Comparison of ENCODE assay signal across 1 cellular context in the genomic region with DNA sequence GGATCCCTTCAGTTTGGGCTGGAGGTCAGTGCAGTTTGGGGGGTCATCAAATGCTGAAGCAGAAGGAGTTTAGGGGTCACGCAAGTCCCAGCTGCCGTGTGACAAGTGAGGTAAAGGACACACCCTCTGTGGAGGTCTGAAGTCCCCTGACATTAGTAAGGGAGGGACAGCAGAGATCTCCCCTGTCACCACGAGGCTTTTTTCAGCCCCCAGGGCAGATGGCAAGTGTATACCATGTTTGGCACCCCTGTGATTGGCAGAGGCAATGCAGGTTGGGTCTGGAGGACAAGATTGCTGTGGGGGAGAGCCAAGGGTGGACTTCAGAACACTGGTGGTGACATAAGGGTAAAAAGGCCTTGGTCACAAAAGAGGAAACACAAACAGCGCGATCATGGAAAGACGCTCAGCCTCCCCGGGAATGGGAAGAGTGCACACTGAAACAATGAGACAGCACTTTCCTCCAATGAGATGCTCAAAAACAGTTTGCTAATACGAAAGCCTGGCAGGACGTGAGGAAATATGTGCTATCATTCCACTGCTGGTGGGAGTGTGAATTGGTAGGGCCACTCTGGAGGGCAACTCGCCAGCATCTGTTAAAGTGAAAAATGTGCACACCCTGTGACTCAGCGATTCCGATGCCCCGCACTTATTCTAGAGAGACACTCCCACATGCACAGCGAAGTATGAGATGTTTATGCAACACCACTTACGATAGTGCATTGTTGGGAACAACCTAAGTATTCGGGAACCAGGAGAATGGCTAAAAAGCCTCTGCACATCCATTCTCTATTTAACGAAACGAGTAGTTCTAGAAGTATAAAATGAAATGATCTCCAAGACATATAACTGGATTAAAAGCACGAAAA.
TF ChIP-seq lines count a peak whose summit lies in the region.

No MANE protein-coding gene starts in this region.

TF ChIP-seq in GM23338, 12 proteins besides CTCF, POLR2A, EP300 and RAD21:
- TF ChIP-seq STAT1 (IDR thresholded peaks at IDR 0.05; ENCODE audit: unreplicated experiment) (no peak), EZH2phosphoT487 (IDR thresholded peaks at IDR 0.05; ENCODE audit: unreplicated experiment) (no peak), ZNF114 (CRISPR knock-in tag; IDR thresholded peaks at IDR 0.05) (no peak), CREB1 (CRISPR knock-in tag; IDR thresholded peaks at IDR 0.05; ENCODE audit: low read depth) (no peak), POLR2AphosphoS5 (IDR thresholded peaks at IDR 0.05; ENCODE audit: low read depth) (no peak), JUNB (IDR thresholded peaks at IDR 0.05; ENCODE audit: unreplicated experiment) (no peak), EZH2 (IDR thresholded peaks at IDR 0.05; ENCODE audit: low read depth, unreplicated experiment) (no peak), ZNF331 (CRISPR knock-in tag; IDR thresholded peaks at IDR 0.05; ENCODE audit: low read depth) (no peak), NANOG (IDR thresholded peaks at IDR 0.05; ENCODE audit: borderline replicate concordance) (no peak)
- TF ChIP-seq, protein P1, sequence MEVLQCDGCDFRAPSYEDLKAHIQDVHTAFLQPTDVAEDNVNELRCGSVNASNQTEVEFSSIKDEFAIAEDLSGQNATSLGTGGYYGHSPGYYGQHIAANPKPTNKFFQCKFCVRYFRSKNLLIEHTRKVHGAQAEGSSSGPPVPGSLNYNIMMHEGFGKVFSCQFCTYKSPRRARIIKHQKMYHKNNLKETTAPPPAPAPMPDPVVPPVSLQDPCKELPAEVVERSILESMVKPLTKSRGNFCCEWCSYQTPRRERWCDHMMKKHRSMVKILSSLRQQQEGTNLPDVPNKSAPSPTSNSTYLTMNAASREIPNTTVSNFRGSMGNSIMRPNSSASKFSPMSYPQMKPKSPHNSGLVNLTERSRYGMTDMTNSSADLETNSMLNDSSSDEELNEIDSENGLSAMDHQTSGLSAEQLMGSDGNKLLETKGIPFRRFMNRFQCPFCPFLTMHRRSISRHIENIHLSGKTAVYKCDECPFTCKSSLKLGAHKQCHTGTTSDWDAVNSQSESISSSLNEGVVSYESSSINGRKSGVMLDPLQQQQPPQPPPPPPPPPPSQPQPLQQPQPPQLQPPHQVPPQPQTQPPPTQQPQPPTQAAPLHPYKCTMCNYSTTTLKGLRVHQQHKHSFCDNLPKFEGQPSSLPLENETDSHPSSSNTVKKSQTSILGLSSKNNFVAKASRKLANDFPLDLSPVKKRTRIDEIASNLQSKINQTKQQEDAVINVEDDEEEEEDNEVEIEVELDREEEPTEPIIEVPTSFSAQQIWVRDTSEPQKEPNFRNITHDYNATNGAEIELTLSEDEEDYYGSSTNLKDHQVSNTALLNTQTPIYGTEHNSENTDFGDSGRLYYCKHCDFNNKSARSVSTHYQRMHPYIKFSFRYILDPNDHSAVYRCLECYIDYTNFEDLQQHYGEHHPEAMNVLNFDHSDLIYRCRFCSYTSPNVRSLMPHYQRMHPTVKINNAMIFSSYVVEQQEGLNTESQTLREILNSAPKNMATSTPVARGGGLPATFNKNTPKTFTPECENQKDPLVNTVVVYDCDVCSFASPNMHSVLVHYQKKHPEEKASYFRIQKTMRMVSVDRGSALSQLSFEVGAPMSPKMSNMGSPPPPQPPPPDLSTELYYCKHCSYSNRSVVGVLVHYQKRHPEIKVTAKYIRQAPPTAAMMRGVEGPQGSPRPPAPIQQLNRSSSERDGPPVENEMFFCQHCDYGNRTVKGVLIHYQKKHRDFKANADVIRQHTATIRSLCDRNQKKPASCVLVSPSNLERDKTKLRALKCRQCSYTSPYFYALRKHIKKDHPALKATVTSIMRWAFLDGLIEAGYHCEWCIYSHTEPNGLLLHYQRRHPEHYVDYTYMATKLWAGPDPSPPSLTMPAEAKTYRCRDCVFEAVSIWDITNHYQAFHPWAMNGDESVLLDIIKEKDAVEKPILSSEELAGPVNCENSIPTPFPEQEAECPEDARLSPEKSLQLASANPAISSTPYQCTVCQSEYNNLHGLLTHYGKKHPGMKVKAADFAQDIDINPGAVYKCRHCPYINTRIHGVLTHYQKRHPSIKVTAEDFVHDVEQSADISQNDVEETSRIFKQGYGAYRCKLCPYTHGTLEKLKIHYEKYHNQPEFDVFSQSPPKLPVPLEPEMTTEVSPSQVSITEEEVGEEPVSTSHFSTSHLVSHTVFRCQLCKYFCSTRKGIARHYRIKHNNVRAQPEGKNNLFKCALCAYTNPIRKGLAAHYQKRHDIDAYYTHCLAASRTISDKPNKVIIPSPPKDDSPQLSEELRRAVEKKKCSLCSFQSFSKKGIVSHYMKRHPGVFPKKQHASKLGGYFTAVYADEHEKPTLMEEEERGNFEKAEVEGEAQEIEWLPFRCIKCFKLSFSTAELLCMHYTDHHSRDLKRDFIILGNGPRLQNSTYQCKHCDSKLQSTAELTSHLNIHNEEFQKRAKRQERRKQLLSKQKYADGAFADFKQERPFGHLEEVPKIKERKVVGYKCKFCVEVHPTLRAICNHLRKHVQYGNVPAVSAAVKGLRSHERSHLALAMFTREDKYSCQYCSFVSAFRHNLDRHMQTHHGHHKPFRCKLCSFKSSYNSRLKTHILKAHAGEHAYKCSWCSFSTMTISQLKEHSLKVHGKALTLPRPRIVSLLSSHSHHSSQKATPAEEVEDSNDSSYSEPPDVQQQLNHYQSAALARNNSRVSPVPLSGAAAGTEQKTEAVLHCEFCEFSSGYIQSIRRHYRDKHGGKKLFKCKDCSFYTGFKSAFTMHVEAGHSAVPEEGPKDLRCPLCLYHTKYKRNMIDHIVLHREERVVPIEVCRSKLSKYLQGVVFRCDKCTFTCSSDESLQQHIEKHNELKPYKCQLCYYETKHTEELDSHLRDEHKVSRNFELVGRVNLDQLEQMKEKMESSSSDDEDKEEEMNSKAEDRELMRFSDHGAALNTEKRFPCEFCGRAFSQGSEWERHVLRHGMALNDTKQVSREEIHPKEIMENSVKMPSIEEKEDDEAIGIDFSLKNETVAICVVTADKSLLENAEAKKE (CRISPR knock-in tag; IDR thresholded peaks at IDR 0.05): no peak
- TF ChIP-seq, protein P2, sequence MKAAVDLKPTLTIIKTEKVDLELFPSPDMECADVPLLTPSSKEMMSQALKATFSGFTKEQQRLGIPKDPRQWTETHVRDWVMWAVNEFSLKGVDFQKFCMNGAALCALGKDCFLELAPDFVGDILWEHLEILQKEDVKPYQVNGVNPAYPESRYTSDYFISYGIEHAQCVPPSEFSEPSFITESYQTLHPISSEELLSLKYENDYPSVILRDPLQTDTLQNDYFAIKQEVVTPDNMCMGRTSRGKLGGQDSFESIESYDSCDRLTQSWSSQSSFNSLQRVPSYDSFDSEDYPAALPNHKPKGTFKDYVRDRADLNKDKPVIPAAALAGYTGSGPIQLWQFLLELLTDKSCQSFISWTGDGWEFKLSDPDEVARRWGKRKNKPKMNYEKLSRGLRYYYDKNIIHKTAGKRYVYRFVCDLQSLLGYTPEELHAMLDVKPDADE (IDR thresholded peaks at IDR 0.05): no peak
- TF ChIP-seq, protein P3, sequence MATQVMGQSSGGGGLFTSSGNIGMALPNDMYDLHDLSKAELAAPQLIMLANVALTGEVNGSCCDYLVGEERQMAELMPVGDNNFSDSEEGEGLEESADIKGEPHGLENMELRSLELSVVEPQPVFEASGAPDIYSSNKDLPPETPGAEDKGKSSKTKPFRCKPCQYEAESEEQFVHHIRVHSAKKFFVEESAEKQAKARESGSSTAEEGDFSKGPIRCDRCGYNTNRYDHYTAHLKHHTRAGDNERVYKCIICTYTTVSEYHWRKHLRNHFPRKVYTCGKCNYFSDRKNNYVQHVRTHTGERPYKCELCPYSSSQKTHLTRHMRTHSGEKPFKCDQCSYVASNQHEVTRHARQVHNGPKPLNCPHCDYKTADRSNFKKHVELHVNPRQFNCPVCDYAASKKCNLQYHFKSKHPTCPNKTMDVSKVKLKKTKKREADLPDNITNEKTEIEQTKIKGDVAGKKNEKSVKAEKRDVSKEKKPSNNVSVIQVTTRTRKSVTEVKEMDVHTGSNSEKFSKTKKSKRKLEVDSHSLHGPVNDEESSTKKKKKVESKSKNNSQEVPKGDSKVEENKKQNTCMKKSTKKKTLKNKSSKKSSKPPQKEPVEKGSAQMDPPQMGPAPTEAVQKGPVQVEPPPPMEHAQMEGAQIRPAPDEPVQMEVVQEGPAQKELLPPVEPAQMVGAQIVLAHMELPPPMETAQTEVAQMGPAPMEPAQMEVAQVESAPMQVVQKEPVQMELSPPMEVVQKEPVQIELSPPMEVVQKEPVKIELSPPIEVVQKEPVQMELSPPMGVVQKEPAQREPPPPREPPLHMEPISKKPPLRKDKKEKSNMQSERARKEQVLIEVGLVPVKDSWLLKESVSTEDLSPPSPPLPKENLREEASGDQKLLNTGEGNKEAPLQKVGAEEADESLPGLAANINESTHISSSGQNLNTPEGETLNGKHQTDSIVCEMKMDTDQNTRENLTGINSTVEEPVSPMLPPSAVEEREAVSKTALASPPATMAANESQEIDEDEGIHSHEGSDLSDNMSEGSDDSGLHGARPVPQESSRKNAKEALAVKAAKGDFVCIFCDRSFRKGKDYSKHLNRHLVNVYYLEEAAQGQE (IDR thresholded peaks at IDR 0.05; ENCODE audit: unreplicated experiment): no peak
